In the genomic region with DNA sequence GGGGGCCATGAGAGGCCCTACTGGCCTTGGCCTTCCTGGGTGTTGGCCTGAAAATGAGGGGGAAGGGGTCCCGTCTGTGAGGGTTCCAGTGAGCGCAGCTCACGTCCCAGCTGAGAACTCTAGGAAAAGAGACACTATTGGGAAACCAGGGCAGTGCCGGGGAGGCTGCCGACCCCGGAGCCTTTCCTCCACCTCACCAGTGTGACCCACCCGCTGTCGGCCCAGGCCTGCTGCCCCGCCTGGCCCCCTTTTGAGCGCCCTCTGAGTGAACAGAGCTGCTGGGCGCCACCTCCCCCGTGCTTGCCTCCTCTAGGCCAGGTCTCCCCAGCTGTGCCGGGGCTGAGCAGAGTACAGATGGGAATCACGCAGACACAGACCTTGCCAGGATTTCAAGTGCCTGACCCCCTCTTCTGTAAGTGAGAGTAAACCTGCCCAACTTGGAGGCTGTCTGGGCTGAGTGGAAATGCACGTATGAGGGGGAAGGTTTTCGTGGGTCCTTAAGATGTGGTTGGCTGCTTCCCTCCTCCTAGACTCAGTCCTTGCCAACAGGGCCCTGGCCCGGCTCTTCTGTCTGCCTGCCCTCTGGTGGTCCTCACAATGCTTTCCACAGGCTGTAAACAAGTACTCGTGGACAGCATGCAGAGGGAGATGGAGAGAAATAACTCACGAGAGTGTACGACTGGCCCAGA, we compare ENCODE assay signal across 17 cellular contexts. TPM values are rescaled to one million over a fixed set of nuclear protein-coding genes. Genes with fewer than 3 reads are reported as not detected.
DNase-seq lines count a peak whose midpoint lies in the region; ATAC-seq and TF ChIP-seq lines count a peak whose summit lies in the region.
"Had no signal": no experiment of that assay in that cellular context is flagged by ENCODE, and none has a peak within 500 bp of the region (broad histone marks: within the 10 kb centered on the region; RNA-seq: fewer than 3 reads in every experiment).

No MANE protein-coding gene starts in this region.

- H3K27ac ChIP-seq in stomach smooth muscle (ENCODE audit: low read length): peak overlapping the region; percentile 95
- H3K27ac ChIP-seq: foreskin keratinocyte had no signal

- H3K27ac Mint-ChIP-seq in activated CD8-positive, alpha-beta memory T cell treated with anti-CD3 and anti-CD28 coated beads, Interleukin-2, amount 10 ng/mL, durations not matched to agents 7 days and 5 days: no peak overlapping the region
- H3K27ac Mint-ChIP-seq: T-helper 1 cell treated with Interleukin-12 subunit alpha and Interleukin-12 subunit beta and Interleukin-4 antibody, amounts not matched to agents 30 μg/mL and 1 μg/mL, for 36 hours had no signal

- H3K4me3 Mint-ChIP-seq in activated CD8-positive, alpha-beta memory T cell treated with anti-CD3 and anti-CD28 coated beads, Interleukin-2, amount 10 ng/mL, durations not matched to agents 7 days and 5 days: no peak overlapping the region
- H3K4me3 Mint-ChIP-seq: CD4-positive, alpha-beta memory T cell; T-helper 1 cell treated with Interleukin-12 subunit alpha and Interleukin-12 subunit beta and Interleukin-4 antibody, amounts not matched to agents 30 μg/mL and 1 μg/mL, for 36 hours had no signal

- TF ChIP-seq CTCF in BE2C (IDR thresholded peaks at IDR 0.05; ENCODE audit: low read depth, low read length): no peak

- CTCF ChIA-PET in activated CD8-positive, alpha-beta memory T cell treated with anti-CD3 and anti-CD28 coated beads, Interleukin-2, amount 10 ng/mL, durations not matched to agents 7 days and 5 days (lab: Charles Lee): interaction anchor here (1.4 kb wide), 1 partner anchor 21 kb away, joined by 3 read pairs; no protein-coding TSS in a partner anchor

- no peaks in the 10 kb centered on the region for H3K9me3 ChIP-seq in stomach smooth muscle (ENCODE audit: control insufficient read depth in 2 of 2, low read length in 2 of 2)
- H3K9me3 ChIP-seq in BE2C: no peaks in the 10 kb centered on the region

- H3K27me3 ChIP-seq in stomach smooth muscle (ENCODE audit: control insufficient read depth in 1 of 2, insufficient read depth in 2 of 2, low read length in 2 of 2): peaks cover 0 to 5% of the 10 kb centered on the region in 2 donors
- H3K27me3 ChIP-seq in BE2C: no peaks in the 10 kb centered on the region
- H3K27me3 ChIP-seq: foreskin keratinocyte had no signal

- H3K36me3 ChIP-seq in stomach smooth muscle (ENCODE audit: control insufficient read depth in 2 of 2, insufficient read depth in 2 of 2, low read length in 2 of 2) (no peaks in the 10 kb centered on the region), BE2C (no peaks in the 10 kb centered on the region)

- peaks cover 14% of the 10 kb centered on the region for H3K4me1 ChIP-seq in stomach smooth muscle (ENCODE audit: control insufficient read depth, insufficient read depth, low read length)
- no peaks in the 10 kb centered on the region for H3K4me1 ChIP-seq in BE2C

- peaks cover 11% of the 10 kb centered on the region for H3K27me3 Mint-ChIP-seq in activated CD8-positive, alpha-beta memory T cell treated with anti-CD3 and anti-CD28 coated beads, Interleukin-2, amount 10 ng/mL, durations not matched to agents 7 days and 5 days

- ATAC-seq in activated CD8-positive, alpha-beta memory T cell treated with anti-CD3 and anti-CD28 coated beads, Interleukin-2, amount 10 ng/mL, durations not matched to agents 7 days and 5 days: no peak
- no peak for ATAC-seq in esophagus mucosa

- DNase-seq in NCI-H1092 treated with DMSO at 0.1 percent for 48 hours (lab: John Stamatoyannopoulos, UW): peak; percentile 18
- DNase-seq in NCI-H1092 (lab: John Stamatoyannopoulos, UW): no peak
- peak; percentile 39 for DNase-seq in astrocyte of the hippocampus (ENCODE audit: low read depth, low spot score)
- peak; percentile 43 for DNase-seq in islet precursor cell
- no peak for DNase-seq in BE2C
- DNase-seq in activated CD8-positive, alpha-beta memory T cell treated with anti-CD3 and anti-CD28 coated beads, Interleukin-2, amount 10 ng/mL, durations not matched to agents 7 days and 5 days: no peak
- DNase-seq: activated CD4-positive, alpha-beta T cell treated with anti-CD3 and anti-CD28 coated beads for 1 hour; activated T-cell treated with anti-CD3 and anti-CD28 coated beads for 4 hours; CD4-positive, alpha-beta memory T cell; effector CD8-positive, alpha-beta T cell; GDM1; RPMI8226; stimulated activated naive CD4-positive, alpha-beta T cell had no signal

- H3K9ac ChIP-seq in stomach smooth muscle (ENCODE audit: low read length in 2 of 2): peak overlapping the region; percentile 36 to 73

- H3K9me3 Mint-ChIP-seq in activated CD8-positive, alpha-beta memory T cell treated with anti-CD3 and anti-CD28 coated beads, Interleukin-2, amount 10 ng/mL, durations not matched to agents 7 days and 5 days (ENCODE audit: low read depth): no peaks in the 10 kb centered on the region
- H3K9me3 Mint-ChIP-seq: CD4-positive, alpha-beta memory T cell; T-helper 1 cell treated with Interleukin-12 subunit alpha and Interleukin-12 subunit beta and Interleukin-4 antibody, amounts not matched to agents 30 μg/mL and 1 μg/mL, for 36 hours had no signal

- H3K36me3 Mint-ChIP-seq in activated CD8-positive, alpha-beta memory T cell treated with anti-CD3 and anti-CD28 coated beads, Interleukin-2, amount 10 ng/mL, durations not matched to agents 7 days and 5 days: no peaks in the 10 kb centered on the region
- H3K36me3 Mint-ChIP-seq: CD4-positive, alpha-beta memory T cell had no signal

- peak overlapping the region in 1 of 2 donors; percentile 60 for H3K4me3 ChIP-seq in stomach smooth muscle (ENCODE audit: low read length in 2 of 2)
- H3K4me3 ChIP-seq in BE2C (ENCODE audit: low read depth, low read length): no peak overlapping the region

- H3K4me1 Mint-ChIP-seq in activated CD8-positive, alpha-beta memory T cell treated with anti-CD3 and anti-CD28 coated beads, Interleukin-2, amount 10 ng/mL, durations not matched to agents 7 days and 5 days: peaks cover 9% of the 10 kb centered on the region

RNA-seq across cellular contexts. Expression of gene ARHGEF4, which starts 17.3 kb away (rescaled TPM):
- polyA plus RNA-seq in BE2C (2012; ENCODE audit: insufficient read depth, insufficient read length, low read depth): 0.43 TPM
- under 1 TPM; 0.30 to 0.41 TPM for total RNA-seq in activated CD8-positive, alpha-beta memory T cell treated with anti-CD3 and anti-CD28 coated beads, Interleukin-2, amount 10 ng/mL, durations not matched to agents 7 days and 5 days
- 41.8 TPM for total RNA-seq in esophagus mucosa

Comparison
In these comparisons a context has a peak if more than half of its experiments do, and no peak if none do; other contexts are left out.
1. DNase-seq: peak in NCI-H1092 treated with DMSO at 0.1 percent for 48 hours (single experiment), astrocyte of the hippocampus (single experiment) and islet precursor cell (single experiment); none in NCI-H1092 (single experiment), BE2C (single experiment) and activated CD8-positive, alpha-beta memory T cell treated with anti-CD3 and anti-CD28 coated beads, Interleukin-2, amount 10 ng/mL, durations not matched to agents 7 days and 5 days (single experiment).
2. RNA of gene ARHGEF4, which starts 17.3 kb away (total RNA-seq): 41.8 TPM in esophagus mucosa (single experiment); 0.30 to 0.41 TPM in activated CD8-positive, alpha-beta memory T cell treated with anti-CD3 and anti-CD28 coated beads, Interleukin-2, amount 10 ng/mL, durations not matched to agents 7 days and 5 days; every median in the first group is over 10 times any median in the second.